20 cellular contexts compared by ENCODE assay signal in genomic region chr15:63449711-63450110, GRCh38. TPM values are rescaled to one million over a fixed set of nuclear protein-coding genes. Genes with fewer than 3 reads are reported as not detected.
DNase-seq lines count a peak whose midpoint lies in the region; ATAC-seq and TF ChIP-seq lines count a peak whose summit lies in the region.
"Had no signal": no experiment of that assay in that cellular context is flagged by ENCODE, and none has a peak within 500 bp of the region (broad histone marks: within the 10 kb centered on the region; RNA-seq: fewer than 3 reads in every experiment).

No MANE protein-coding gene starts in this region.

- no peak overlapping the region for H3K14ac ChIP-seq in trophoblast cell (ENCODE audit: low read length)

- no peak overlapping the region for H2BK120ac ChIP-seq in trophoblast cell (ENCODE audit: insufficient read depth, low read length, poor library complexity)

- no peak overlapping the region for H3K4ac ChIP-seq in trophoblast cell (ENCODE audit: low read depth, low read length)

- H4K91ac ChIP-seq in trophoblast cell (ENCODE audit: low read depth, low read length), result no peak overlapping the region

- no peak overlapping the region for H2BK12ac ChIP-seq in trophoblast cell (ENCODE audit: low read length)

- POLR2A ChIA-PET in PC-3 (lab: Charles Lee; ENCODE audit: unreplicated experiment), result no interaction called here

- TF ChIP-seq EP300 in esophagus muscularis mucosa (IDR thresholded peaks at IDR 0.05), result no peak

- peak; percentile 41 for DNase-seq in GM23248
- peak; percentile 46 for DNase-seq in PC-3
- peak; percentile 41 for DNase-seq in iPS-NIHi11 (ENCODE audit: low spot score)
- DNase-seq in trophoblast cell, result peak; percentile 86 to 90
- no peak for DNase-seq in esophagus muscularis mucosa (ENCODE audit: extremely low spot score)
- DNase-seq in AML-193 (lab: John Stamatoyannopoulos, UW), result no peak
- DNase-seq: activated CD4-positive, alpha-beta memory T cell treated with anti-CD3 and anti-CD28 coated beads, Interleukin-2, amount 10 ng/mL, durations not matched to agents 7 days and 5 days; caudate nucleus; CD4-positive, CD25-positive, alpha-beta regulatory T cell; effector memory CD4-positive, alpha-beta T cell; stimulated activated CD4-positive, alpha-beta T cell treated with anti-CD3 and anti-CD28 coated beads, Interleukin-2, amount 100 ng/mL, for 24 hours; testis had no signal

- no TSS peak for BruUV-seq in PC-3 (replicated peaks; lab: Mats Ljungman, UMichigan)

- H3K9me3 ChIP-seq in GM23248 (ENCODE audit: low read depth) (no peaks in the 10 kb centered on the region), PC-3 (ENCODE audit: low read length) (no peaks in the 10 kb centered on the region), trophoblast cell (ENCODE audit: insufficient read depth, low read depth, low read length) (no peaks in the 10 kb centered on the region), esophagus muscularis mucosa (no peaks in the 10 kb centered on the region)
- H3K9me3 ChIP-seq: HAP-1, right atrium auricular region, testis had no signal

- H3K36me3 ChIP-seq in GM23248 (ENCODE audit: low read depth) (no peaks in the 10 kb centered on the region), PC-3 (ENCODE audit: low read depth, low read length) (no peaks in the 10 kb centered on the region), trophoblast cell (ENCODE audit: control insufficient read depth in 1 of 2, insufficient read depth in 2 of 2, low read length in 2 of 2) (no peaks in the 10 kb centered on the region), esophagus muscularis mucosa (no peaks in the 10 kb centered on the region)
- H3K36me3 ChIP-seq: HAP-1, right atrium auricular region had no signal

- H3K4me1 ChIP-seq in GM23248 (ENCODE audit: insufficient read depth), result peaks cover 8% of the 10 kb centered on the region; the same call in 1 of the 2 replicates
- H3K4me1 ChIP-seq in PC-3 (ENCODE audit: insufficient read depth, low read length), result peaks cover 7% of the 10 kb centered on the region
- H3K4me1 ChIP-seq in trophoblast cell (ENCODE audit: control insufficient read depth in 1 of 2, insufficient read depth in 2 of 2, low read length in 2 of 2), result peaks cover 8 to 16% of the 10 kb centered on the region in 2 experiments
- H3K4me1 ChIP-seq in esophagus muscularis mucosa, result peaks cover 0 to 7% (median 0%) of the 10 kb centered on the region in 4 donors
- H3K4me1 ChIP-seq: right atrium auricular region, testis had no signal

- H3K23ac ChIP-seq in trophoblast cell (ENCODE audit: low read length), result no peak overlapping the region

- intact Hi-C loops in PC-3 (cut with micrococcal nuclease) (no loop called here), esophagus muscularis mucosa (cut with DNase I) (no loop called here)

- no peak overlapping the region for H4K8ac ChIP-seq in trophoblast cell (ENCODE audit: low read depth, low read length)

- H3K4me2 ChIP-seq in GM23248 (ENCODE audit: unreplicated experiment), result no peak overlapping the region
- H3K4me2 ChIP-seq in PC-3 (ENCODE audit: low read length), result no peak overlapping the region
- peak overlapping the region; percentile 49 for H3K4me2 ChIP-seq in trophoblast cell (ENCODE audit: low read length)

- TF ChIP-seq CTCF in PC-3 (conservative IDR thresholded peaks at IDR 0.05; ENCODE audit: low read depth, low read length) (no peak), esophagus muscularis mucosa (IDR thresholded peaks at IDR 0.05) (no peak)

- in situ Hi-C loops in GM23248 (cut with MboI), result loop anchor here (25.0 kb wide), 1 partner anchor 613 kb away; no protein-coding TSS in a partner anchor

- no peak overlapping the region for H3K27ac ChIP-seq in GM23248
- no peak overlapping the region for H3K27ac ChIP-seq in PC-3 (ENCODE audit: low read length)
- peak overlapping the region; percentile 19 for H3K27ac ChIP-seq in trophoblast cell (ENCODE audit: low read depth, low read length)
- H3K27ac ChIP-seq in esophagus muscularis mucosa (replicated peaks in 1 of 4), result no peak overlapping the region
- H3K27ac ChIP-seq: right atrium auricular region, testis had no signal

- H2AK5ac ChIP-seq in trophoblast cell (ENCODE audit: low read length), result no peak overlapping the region

- H3K9ac ChIP-seq in GM23248 (no peak overlapping the region), PC-3 (ENCODE audit: low read length) (no peak overlapping the region), trophoblast cell (ENCODE audit: low read length) (no peak overlapping the region)

- H3F3A ChIP-seq in GM23248 (ENCODE audit: insufficient read depth) (no peaks in the 10 kb centered on the region), PC-3 (ENCODE audit: low read length, unreplicated experiment) (no peaks in the 10 kb centered on the region)

- ATAC-seq in PC-3 (peak; percentile 85; the same call in 1 of the 2 replicates), GM19035 (IDR thresholded peaks at IDR 0.05; ENCODE audit: unreplicated experiment) (no peak)
- ATAC-seq: GM12878; K562; natural killer cell treated with Interleukin-12 subunit alpha and Interleukin-12 subunit beta and Interleukin-15 and Interleukin-18, amount 100 ng/mL, for 72 hours had no signal

- H2BK5ac ChIP-seq in trophoblast cell (ENCODE audit: low read depth, low read length, poor library complexity), result peak overlapping the region; percentile 34

- WGBS in GM23248 (ENCODE audit: low coverage in 1 of 2, low lambda C conversion rate in 2 of 2, missing lambda C conversion rate in 2 of 2), 2 experiments, result 14 to 19% methylated on average over 3 of the region's 3 CpGs
- no CpG with 5 or more reads among the region's 3 CpGs for WGBS in trophoblast cell (ENCODE audit: extremely low coverage, insufficient coverage, insufficient read length)
- 53% methylated on average over 3 of the region's 3 CpGs for WGBS in esophagus muscularis mucosa

- H3K18ac ChIP-seq in trophoblast cell (ENCODE audit: low read length), result no peak overlapping the region

- no peaks in the 10 kb centered on the region for H3K79me2 ChIP-seq in GM23248 (ENCODE audit: insufficient read depth)
- H3K79me2 ChIP-seq in PC-3 (ENCODE audit: low read length), result no peaks in the 10 kb centered on the region
- no peaks in the 10 kb centered on the region for H3K79me2 ChIP-seq in trophoblast cell (ENCODE audit: control insufficient read depth, insufficient read depth, low read length, poor library complexity)

- H3K27me3 ChIP-seq in GM23248 (replicated peaks; ENCODE audit: insufficient read depth) (peaks cover 5% of the 10 kb centered on the region), PC-3 (ENCODE audit: low read length) (no peaks in the 10 kb centered on the region), trophoblast cell (ENCODE audit: insufficient read depth, low read length) (no peaks in the 10 kb centered on the region), esophagus muscularis mucosa (no peaks in the 10 kb centered on the region)
- H3K27me3 ChIP-seq: right atrium auricular region, testis had no signal

- H3K4me3 ChIP-seq in GM23248 (no peak overlapping the region), PC-3 (ENCODE audit: low read length) (no peak overlapping the region), trophoblast cell (ENCODE audit: low read depth, low read length) (no peak overlapping the region), esophagus muscularis mucosa (no peak overlapping the region)
- H3K4me3 ChIP-seq: GM12878, HAP-1, K562, lung, right atrium auricular region, SK-N-MC, testis had no signal

- H2AFZ ChIP-seq in GM23248, result no peak overlapping the region
- no peak overlapping the region for H2AFZ ChIP-seq in PC-3 (ENCODE audit: low read length)
- H2AFZ ChIP-seq in trophoblast cell (ENCODE audit: insufficient read depth, low read length, poor library complexity), result no peak overlapping the region

- no peak overlapping the region for H4K12ac ChIP-seq in trophoblast cell (ENCODE audit: low read depth, low read length)

- H3K9me2 ChIP-seq in GM23248 (ENCODE audit: insufficient read depth) (no peaks in the 10 kb centered on the region), PC-3 (replicated peaks; ENCODE audit: low read length) (no peaks in the 10 kb centered on the region)

- no peaks in the 10 kb centered on the region for H3K79me1 ChIP-seq in trophoblast cell (ENCODE audit: low read length)

- H4K20me1 ChIP-seq in GM23248 (ENCODE audit: insufficient read depth), result no peaks in the 10 kb centered on the region
- H4K20me1 ChIP-seq in PC-3 (ENCODE audit: low read length), result no peaks in the 10 kb centered on the region

- CTCF ChIA-PET in PC-3 (lab: Charles Lee), result no interaction called here

- no peak for TF ChIP-seq POLR2A in esophagus muscularis mucosa (IDR thresholded peaks at IDR 0.05; ENCODE audit: low read depth)

RNA-seq across cellular contexts. Expression of gene USP3, which starts 54.7 kb away (rescaled TPM):
- 21.0 and 24.5 TPM in 2 replicates for total RNA-seq in GM23248 (2014; rRNA removed; shearing (Covaris generic))
- 15.4 and 16.1 TPM in 2 replicates for polyA plus RNA-seq in GM23248 (2016; fragmentation: Nextera tagmentation; extraction: Ambion mirVana)
- total RNA-seq in PC-3 (2014; rRNA removed) (26.9 and 27.3 TPM in 2 replicates), esophagus muscularis mucosa (10 to 100 TPM; 40.1 to 46.5 (median 41.3) TPM)
- polyA plus RNA-seq in trophoblast cell (2013), result 28.3 and 28.6 TPM in 2 replicates

Comparison
In these comparisons a context has a peak if more than half of its experiments do, and no peak if none do; other contexts are left out.
1. DNase-seq: peak in GM23248 (single experiment), PC-3 (single experiment), iPS-NIHi11 (single experiment) and trophoblast cell (2 of 2); none in esophagus muscularis mucosa (single experiment) and AML-193 (0 of 2).